Comparison of ENCODE assay signal across 30 cellular contexts in genomic region chr1:67571406-67571805, GRCh38.
DNase-seq lines count a peak whose midpoint lies in the region; ATAC-seq, FAIRE-seq and TF ChIP-seq lines count a peak whose summit lies in the region.
"Had no signal": no experiment of that assay in that cellular context is flagged by ENCODE, and none has a peak within 500 bp of the region (broad histone marks: within the 10 kb centered on the region; RNA-seq: fewer than 3 reads in every experiment).

No MANE protein-coding gene starts in this region.

- H2BK120ac ChIP-seq in trophoblast cell (ENCODE audit: insufficient read depth, low read length, poor library complexity), result peak overlapping the region; percentile 78

- no peaks in the 10 kb centered on the region for H3K27me3 ChIP-seq in mammary epithelial cell (ENCODE audit: insufficient read depth, low read length)
- no peaks in the 10 kb centered on the region for H3K27me3 ChIP-seq in trophoblast cell (ENCODE audit: insufficient read depth, low read length)
- H3K27me3 ChIP-seq: upper lobe of left lung had no signal

- TF ChIP-seq RAD21 in A549 (conservative IDR thresholded peaks at IDR 0.05 in 1 of 2, IDR thresholded peaks at IDR 0.05 in 1 of 2), result no peak

- H3K4me2 ChIP-seq in A549 (peak overlapping the region; percentile 60; the same call in 1 of the 3 replicates), mammary epithelial cell (ENCODE audit: insufficient read depth, low read depth, low read length) (peak overlapping the region; percentile 57), trophoblast cell (ENCODE audit: low read length) (no peak overlapping the region)

- H3K4me1 Mint-ChIP-seq in activated CD8-positive, alpha-beta T cell treated with anti-CD3 and anti-CD28 coated beads, Interleukin-2, amount 10 ng/mL, durations not matched to agents 7 days and 5 days (ENCODE audit: low read depth), result no peaks in the 10 kb centered on the region
- H3K4me1 Mint-ChIP-seq in activated T-cell treated with anti-CD3 and anti-CD28 coated beads, Interleukin-2, amount 50 U/mL, for 4 hours (ENCODE audit: low read depth), result no peaks in the 10 kb centered on the region
- H3K4me1 Mint-ChIP-seq: activated CD4-positive, alpha-beta T cell treated with anti-CD3 and anti-CD28 coated beads, Interleukin-2, amount 10 ng/mL, durations not matched to agents 7 days and 5 days; stimulated activated naive CD8-positive, alpha-beta T cell treated with anti-CD3 and anti-CD28 coated beads, Interleukin-15, amount 100 ng/mL, for 72 hours had no signal

- CTCF ChIA-PET in A549 (lab: Yijun Ruan, JAX) (interaction anchor here (0.7 to 5.2 kb wide), 7 partner anchors 10 to 545 kb away, joined by 3 to 39 read pairs (median 4); no protein-coding TSS in a partner anchor), mammary epithelial cell (lab: Charles Lee; ENCODE audit: low non-redundant PET) (no interaction called here)
- CTCF ChIA-PET in activated CD8-positive, alpha-beta T cell treated with anti-CD3 and anti-CD28 coated beads, Interleukin-2, amount 10 ng/mL, durations not matched to agents 7 days and 5 days (lab: Charles Lee), result interaction anchor here (0.6 to 4.8 kb wide), 5 partner anchors 10 to 189 kb away, joined by 3 to 39 read pairs (median 6); no protein-coding TSS in a partner anchor

- BruUV-seq in mammary epithelial cell (replicated peaks; lab: Mats Ljungman, UMichigan), result no TSS peak

- H3K9ac ChIP-seq in mammary epithelial cell (ENCODE audit: insufficient read depth, low read length), result peak overlapping the region; percentile 83
- no peak overlapping the region for H3K9ac ChIP-seq in trophoblast cell (ENCODE audit: low read length)
- H3K9ac ChIP-seq: parathyroid adenoma had no signal

- H2BK5ac ChIP-seq in trophoblast cell (ENCODE audit: low read depth, low read length, poor library complexity), result peak overlapping the region; percentile 46

- no peak for TF ChIP-seq POLR2A in A549 (IDR thresholded peaks at IDR 0.05; ENCODE audit: low read length)

- no peak overlapping the region for H3K27ac Mint-ChIP-seq in activated CD8-positive, alpha-beta T cell treated with anti-CD3 and anti-CD28 coated beads, Interleukin-2, amount 10 ng/mL, durations not matched to agents 7 days and 5 days
- H3K27ac Mint-ChIP-seq: activated CD4-positive, alpha-beta T cell treated with anti-CD3 and anti-CD28 coated beads, Interleukin-2, amount 10 ng/mL, durations not matched to agents 7 days and 5 days; nephron; stimulated activated naive CD8-positive, alpha-beta T cell treated with anti-CD3 and anti-CD28 coated beads, Interleukin-15, amount 100 ng/mL, for 72 hours; WTC11 had no signal

- TF ChIP-seq CTCF in A549 (IDR thresholded peaks at IDR 0.05) (no peak), mammary epithelial cell (conservative IDR thresholded peaks at IDR 0.05 in 1 of 2, IDR thresholded peaks at IDR 0.05 in 1 of 2; ENCODE audit: extremely low read depth in 1 of 2, insufficient read depth in 1 of 2, low read depth in 1 of 2, low read length in 2 of 2) (no peak)

- H3K4me3 ChIP-seq in A549 (no peak overlapping the region), mammary epithelial cell (replicated peaks in 1 of 3; ENCODE audit: insufficient read depth in 1 of 3, low read depth in 2 of 3, low read length in 3 of 3) (no peak overlapping the region), trophoblast cell (ENCODE audit: low read depth, low read length) (no peak overlapping the region)
- H3K4me3 ChIP-seq: lower lobe of right lung, mucosa of descending colon, upper lobe of left lung had no signal

- no peak overlapping the region for H3K18ac ChIP-seq in trophoblast cell (ENCODE audit: low read length)

- H3K79me1 ChIP-seq in trophoblast cell (ENCODE audit: low read length), result peaks cover 29% of the 10 kb centered on the region

- no peak for TF ChIP-seq EP300 in A549 (IDR thresholded peaks at IDR 0.05)

- H3K23ac ChIP-seq in trophoblast cell (ENCODE audit: low read length), result no peak overlapping the region

- H3K4me1 ChIP-seq in A549, result peaks cover 44% of the 10 kb centered on the region
- peaks cover 59% of the 10 kb centered on the region for H3K4me1 ChIP-seq in mammary epithelial cell (ENCODE audit: insufficient read depth, low read length)
- peaks cover 33 to 36% of the 10 kb centered on the region in 2 experiments for H3K4me1 ChIP-seq in trophoblast cell (ENCODE audit: control insufficient read depth in 1 of 2, insufficient read depth in 2 of 2, low read length in 2 of 2)

- no peaks in the 10 kb centered on the region for H3K36me3 ChIP-seq in mammary epithelial cell (ENCODE audit: insufficient read depth, low read length)
- no peaks in the 10 kb centered on the region for H3K36me3 ChIP-seq in trophoblast cell (ENCODE audit: control insufficient read depth in 1 of 2, insufficient read depth in 2 of 2, low read length in 2 of 2)
- H3K36me3 ChIP-seq: lower lobe of right lung, upper lobe of left lung had no signal

- peaks cover 3% of the 10 kb centered on the region for H3K27me3 Mint-ChIP-seq in activated CD8-positive, alpha-beta T cell treated with anti-CD3 and anti-CD28 coated beads, Interleukin-2, amount 10 ng/mL, durations not matched to agents 7 days and 5 days (ENCODE audit: low read depth)
- no peaks in the 10 kb centered on the region for H3K27me3 Mint-ChIP-seq in activated T-cell treated with anti-CD3 and anti-CD28 coated beads, Interleukin-2, amount 50 U/mL, for 4 hours (ENCODE audit: low read depth)
- H3K27me3 Mint-ChIP-seq: activated CD4-positive, alpha-beta T cell treated with anti-CD3 and anti-CD28 coated beads, Interleukin-2, amount 10 ng/mL, durations not matched to agents 7 days and 5 days; stimulated activated naive CD8-positive, alpha-beta T cell treated with anti-CD3 and anti-CD28 coated beads, Interleukin-15, amount 100 ng/mL, for 72 hours had no signal

- in situ Hi-C loops in mammary epithelial cell (cut with MboI; ENCODE audit: low sequenced_read_pairs in 2 of 2), result loop anchor here (5.0 kb wide), 2 partner anchors 56 to 111 kb away; no protein-coding TSS in a partner anchor

- no peak for FAIRE-seq in A549 (lab: Jason Lieb, UNC)
- FAIRE-seq: colon, GM18507 had no signal

- no peak overlapping the region for H4K12ac ChIP-seq in trophoblast cell (ENCODE audit: low read depth, low read length)

- no peak overlapping the region for H3K4me3 Mint-ChIP-seq in activated CD8-positive, alpha-beta T cell treated with anti-CD3 and anti-CD28 coated beads, Interleukin-2, amount 10 ng/mL, durations not matched to agents 7 days and 5 days
- no peak overlapping the region for H3K4me3 Mint-ChIP-seq in activated T-cell treated with anti-CD3 and anti-CD28 coated beads, Interleukin-2, amount 50 U/mL, for 4 hours
- H3K4me3 Mint-ChIP-seq: activated CD4-positive, alpha-beta T cell treated with anti-CD3 and anti-CD28 coated beads, Interleukin-2, amount 10 ng/mL, durations not matched to agents 7 days and 5 days; nephron; stimulated activated naive CD8-positive, alpha-beta T cell treated with anti-CD3 and anti-CD28 coated beads, Interleukin-15, amount 100 ng/mL, for 72 hours; WTC11 had no signal

- H2AFZ ChIP-seq in mammary epithelial cell (ENCODE audit: low read depth, low read length) (peak overlapping the region; percentile 15), trophoblast cell (ENCODE audit: insufficient read depth, low read length, poor library complexity) (no peak overlapping the region)

- H2AK5ac ChIP-seq in trophoblast cell (ENCODE audit: low read length), result peak overlapping the region; percentile 22

- H3K9me3 Mint-ChIP-seq in activated CD8-positive, alpha-beta T cell treated with anti-CD3 and anti-CD28 coated beads, Interleukin-2, amount 10 ng/mL, durations not matched to agents 7 days and 5 days (ENCODE audit: insufficient read depth), result no peaks in the 10 kb centered on the region
- no peaks in the 10 kb centered on the region for H3K9me3 Mint-ChIP-seq in activated T-cell treated with anti-CD3 and anti-CD28 coated beads, Interleukin-2, amount 50 U/mL, for 4 hours
- H3K9me3 Mint-ChIP-seq: activated CD4-positive, alpha-beta T cell treated with anti-CD3 and anti-CD28 coated beads, Interleukin-2, amount 10 ng/mL, durations not matched to agents 7 days and 5 days; nephron; stimulated activated naive CD8-positive, alpha-beta T cell treated with anti-CD3 and anti-CD28 coated beads, Interleukin-15, amount 100 ng/mL, for 72 hours; WTC11 had no signal

- intact Hi-C loops in mammary epithelial cell (cut with micrococcal nuclease), result loop anchor here (2.0 kb wide), 1 partner anchor 55 kb away; no protein-coding TSS in a partner anchor

- peak overlapping the region; percentile 8 for H4K8ac ChIP-seq in trophoblast cell (ENCODE audit: low read depth, low read length)

- ATAC-seq in A549, result no peak
- ATAC-seq in activated CD8-positive, alpha-beta T cell treated with anti-CD3 and anti-CD28 coated beads, Interleukin-2, amount 10 ng/mL, durations not matched to agents 7 days and 5 days, result no peak
- no peak for ATAC-seq in activated T-cell treated with anti-CD3 and anti-CD28 coated beads, Interleukin-2, amount 50 U/mL, for 4 hours
- ATAC-seq in GM21381 (IDR thresholded peaks at IDR 0.05; ENCODE audit: unreplicated experiment), result no peak
- no peak for ATAC-seq in HG03139 (IDR thresholded peaks at IDR 0.05; ENCODE audit: unreplicated experiment)
- ATAC-seq: stimulated activated naive CD8-positive, alpha-beta T cell treated with anti-CD3 and anti-CD28 coated beads, Interleukin-15, amount 100 ng/mL, for 72 hours; WTC11 had no signal

- H4K20me1 ChIP-seq in mammary epithelial cell (ENCODE audit: insufficient read depth, low read length), result no peaks in the 10 kb centered on the region

- peak overlapping the region; percentile 50 for H4K91ac ChIP-seq in trophoblast cell (ENCODE audit: low read depth, low read length)

- dilution Hi-C loops in mammary epithelial cell (cut with HindIII; ENCODE audit: low sequenced_read_pairs), result loop anchor here (5.0 kb wide), 2 partner anchors 34 to 51 kb away; no protein-coding TSS in a partner anchor

- H3K27ac ChIP-seq in A549, result peak overlapping the region; percentile 68 to 85; a peak in 5 of 6 replicates
- H3K27ac ChIP-seq in mammary epithelial cell (ENCODE audit: insufficient read depth, low read depth, low read length), result peak overlapping the region; percentile 97
- H3K27ac ChIP-seq in trophoblast cell (ENCODE audit: low read depth, low read length), result no peak overlapping the region
- H3K27ac ChIP-seq: lower lobe of right lung had no signal

- H3K9me3 ChIP-seq in A549, result no peaks in the 10 kb centered on the region
- H3K9me3 ChIP-seq in mammary epithelial cell (replicated peaks; ENCODE audit: insufficient read depth, low read length), result no peaks in the 10 kb centered on the region
- H3K9me3 ChIP-seq in trophoblast cell (ENCODE audit: insufficient read depth, low read depth, low read length), result no peaks in the 10 kb centered on the region
- H3K9me3 ChIP-seq: lower lobe of right lung, mucosa of descending colon, upper lobe of left lung had no signal

- H3K14ac ChIP-seq in trophoblast cell (ENCODE audit: low read length), result peak overlapping the region; percentile 6

- peak overlapping the region; percentile 64 for H2BK12ac ChIP-seq in trophoblast cell (ENCODE audit: low read length)

- H3K79me2 ChIP-seq in mammary epithelial cell (ENCODE audit: insufficient read depth, low read length) (no peaks in the 10 kb centered on the region), trophoblast cell (ENCODE audit: control insufficient read depth, insufficient read depth, low read length, poor library complexity) (peaks cover 4% of the 10 kb centered on the region)
- H3K79me2 ChIP-seq: parathyroid adenoma had no signal

- no peak for DNase-seq in A549 (ENCODE audit: low read depth in 1 of 2, low spot score in 1 of 2)
- DNase-seq in NCI-H146 treated with DMSO at 0.1 percent for 48 hours (lab: John Stamatoyannopoulos, UW; ENCODE audit: unreplicated experiment), result peak; percentile 17
- no peak for DNase-seq in mammary epithelial cell
- no peak for DNase-seq in trophoblast cell
- no peak for DNase-seq in activated CD8-positive, alpha-beta T cell treated with anti-CD3 and anti-CD28 coated beads, Interleukin-2, amount 10 ng/mL, durations not matched to agents 7 days and 5 days
- no peak for DNase-seq in activated T-cell treated with anti-CD3 and anti-CD28 coated beads, Interleukin-2, amount 50 U/mL, for 4 hours
- DNase-seq: activated CD4-positive, alpha-beta T cell treated with anti-CD3 and anti-CD28 coated beads, Interleukin-2, amount 10 ng/mL, durations not matched to agents 7 days and 5 days; activated naive CD4-positive, alpha-beta T cell treated with Interleukin-2 at 50 U/mL for 16 hours; activated T-cell treated with anti-CD3 and anti-CD28 coated beads, Interleukin-2, amount 50 U/mL, for 48 hours; DND-41; effector CD8-positive, alpha-beta T cell; head of caudate nucleus; lower lobe of right lung; mucosa of descending colon; NCI-H1436; NCI-H2107; NCI-H510A; SHP77 treated with DMSO at 0.1 percent for 48 hours; stimulated activated CD8-positive, alpha-beta memory T cell treated with anti-CD3 and anti-CD28 coated beads, Interleukin-4, amount 100 ng/mL, for 48 hours; stimulated activated naive CD8-positive, alpha-beta T cell treated with anti-CD3 and anti-CD28 coated beads, Interleukin-15, amount 100 ng/mL, for 72 hours; SW 1271; T1000; upper lobe of left lung had no signal

- H3K4ac ChIP-seq in trophoblast cell (ENCODE audit: low read depth, low read length), result no peak overlapping the region

- no peaks in the 10 kb centered on the region for H3K36me3 Mint-ChIP-seq in activated CD8-positive, alpha-beta T cell treated with anti-CD3 and anti-CD28 coated beads, Interleukin-2, amount 10 ng/mL, durations not matched to agents 7 days and 5 days (ENCODE audit: low read depth)
- no peaks in the 10 kb centered on the region for H3K36me3 Mint-ChIP-seq in activated T-cell treated with anti-CD3 and anti-CD28 coated beads, Interleukin-2, amount 50 U/mL, for 4 hours (ENCODE audit: insufficient read depth)
- H3K36me3 Mint-ChIP-seq: WTC11 had no signal

- POLR2A ChIA-PET in A549 (lab: Yijun Ruan, JAX), result interaction anchor here (1.0 to 7.2 kb wide), 2 partner anchors 113 to 120 kb away, joined by 3 to 93 read pairs; partner anchors contain the start of gene GADD45A
- POLR2A ChIA-PET in activated CD8-positive, alpha-beta T cell treated with anti-CD3 and anti-CD28 coated beads, Interleukin-2, amount 10 ng/mL, durations not matched to agents 7 days and 5 days (lab: Charles Lee), result no interaction called here
